In genomic region chr4:155972098-155972497, GRCh38 we compare ENCODE assay signal across 8 cellular contexts. TPM values are rescaled to one million over a fixed set of nuclear protein-coding genes. Genes with fewer than 3 reads are reported as not detected.
DNase-seq lines count a peak whose midpoint lies in the region; ATAC-seq, FAIRE-seq and TF ChIP-seq lines count a peak whose summit lies in the region.

No MANE protein-coding gene starts in this region.

- in situ Hi-C loops in GM12878 (cut with MboI), result no loop called here

- no peak for TF ChIP-seq EP300 in GM12878 (IDR thresholded peaks at IDR 0.05; ENCODE audit: borderline replicate concordance in 1 of 2, control insufficient read depth in 1 of 2, low read depth in 2 of 2, low read length in 2 of 2)

- CTCF ChIA-PET in GM12878 (lab: Yijun Ruan, JAX), result interaction anchor here (0.6 to 3.5 kb wide), 8 partner anchors 11 to 594 kb away, joined by 3 to 15 read pairs (median 3); partner anchors contain the start of gene CTSO

- no peak overlapping the region for H3K4me3 ChIP-seq in heart right ventricle
- H3K4me3 ChIP-seq in GM12878, result no peak overlapping the region
- no peak overlapping the region for H3K4me3 ChIP-seq in psoas muscle

- RAD21 ChIA-PET in GM12878 (lab: Charles Lee; ENCODE audit: unreplicated experiment), result interaction anchor here (0.9 to 4.4 kb wide), 3 partner anchors 9 to 344 kb away, joined by 3 to 15 read pairs (median 7); partner anchors contain the start of gene CTSO

- H3K27ac ChIP-seq in heart right ventricle, result no peak overlapping the region
- H3K27ac ChIP-seq in GM12878 (ENCODE audit: control insufficient read depth, insufficient read depth), result no peak overlapping the region
- H3K27ac ChIP-seq in psoas muscle, result no peak overlapping the region

- no peaks in the 10 kb centered on the region for H3K4me1 Mint-ChIP-seq in effector memory CD8-positive, alpha-beta T cell (ENCODE audit: low read depth in 2 of 2)

- TF ChIP-seq CTCF in heart right ventricle (IDR thresholded peaks at IDR 0.05) (peak in 6 of 9 donors; percentile 12 to 46 (median 31)), GM12878 (IDR thresholded peaks at IDR 0.05 in 2 of 3, conservative IDR thresholded peaks at IDR 0.05 in 1 of 3; ENCODE audit: control insufficient read depth in 2 of 3, extremely low read depth in 1 of 3, insufficient read depth in 1 of 3, low read depth in 3 of 3, low read length in 3 of 3) (peak; percentile 41 to 49 (median 44); a peak in 5 of 6 replicates), psoas muscle (IDR thresholded peaks at IDR 0.05) (peak; percentile 27)

- WGBS in heart right ventricle, 2 donors, result 30 to 39% methylated on average over 4 of the region's 4 CpGs
- 37% methylated on average over 4 of the region's 4 CpGs for WGBS in GM12878 (ENCODE audit: insufficient coverage, insufficient replicate concordance, low lambda C conversion rate, missing lambda C conversion rate)
- WGBS in psoas muscle, 3 donors, result 38 to 52% (median 44%) methylated on average over 4 of the region's 4 CpGs

- H3K4me1 ChIP-seq in heart right ventricle (no peaks in the 10 kb centered on the region), GM12878 (ENCODE audit: control insufficient read depth, insufficient read depth, low read length) (peaks cover 11% of the 10 kb centered on the region), psoas muscle (no peaks in the 10 kb centered on the region)

- H3K79me2 ChIP-seq in GM12878 (ENCODE audit: control insufficient read depth, insufficient read depth, low read length), result no peaks in the 10 kb centered on the region

- peaks cover 0 to 17% (median 0%) of the 10 kb centered on the region in 7 donors for H3K27me3 ChIP-seq in heart right ventricle
- no peaks in the 10 kb centered on the region for H3K27me3 ChIP-seq in GM12878 (replicated peaks in 1 of 2; ENCODE audit: control insufficient read depth in 2 of 2, insufficient read depth in 2 of 2, low read length in 1 of 2)
- H3K27me3 ChIP-seq in psoas muscle (ENCODE audit: insufficient read depth in 3 of 3, low read length in 2 of 3), result peaks cover 0 to 3% (median 0%) of the 10 kb centered on the region in 3 donors

- TF ChIP-seq RAD21 in GM12878 (IDR thresholded peaks at IDR 0.05; ENCODE audit: insufficient read depth, low read depth, low read length), result peak; percentile 68

- no peak overlapping the region for H3K27ac Mint-ChIP-seq in effector memory CD8-positive, alpha-beta T cell

- no peak for DNase-seq in heart right ventricle
- no peak for DNase-seq in Right ventricle myocardium superior
- peak; percentile 8 for DNase-seq in GM12878 (ENCODE audit: low read depth, low spot score)
- no peak for DNase-seq in psoas muscle
- DNase-seq in effector memory CD8-positive, alpha-beta T cell, result no peak
- no peak for DNase-seq in NCI-H1092 (lab: John Stamatoyannopoulos, UW)

- H3K36me3 ChIP-seq in heart right ventricle, result no peaks in the 10 kb centered on the region
- no peaks in the 10 kb centered on the region for H3K36me3 ChIP-seq in GM12878 (ENCODE audit: control insufficient read depth in 2 of 2, insufficient read depth in 2 of 2, low read length in 1 of 2)
- no peaks in the 10 kb centered on the region for H3K36me3 ChIP-seq in psoas muscle (ENCODE audit: insufficient read depth in 1 of 2, low read depth in 1 of 2)

- no peak overlapping the region for H3K4me2 ChIP-seq in GM12878 (ENCODE audit: control insufficient read depth, insufficient read depth)

- no peaks in the 10 kb centered on the region for H4K20me1 ChIP-seq in GM12878 (ENCODE audit: control insufficient read depth, insufficient read depth)

- no peak overlapping the region for H2AFZ ChIP-seq in GM12878 (ENCODE audit: control insufficient read depth, low read depth, low read length)

- no peak overlapping the region for H3K4me3 Mint-ChIP-seq in effector memory CD8-positive, alpha-beta T cell

- POLR2A ChIA-PET in GM12878 (lab: Charles Lee), result no interaction called here

- no peaks in the 10 kb centered on the region for H3K36me3 Mint-ChIP-seq in effector memory CD8-positive, alpha-beta T cell (ENCODE audit: insufficient read depth)

- no peak for FAIRE-seq in GM12878 (lab: Jason Lieb, UNC)

- no peak for TF ChIP-seq POLR2A in GM12878 (IDR thresholded peaks at IDR 0.05; ENCODE audit: low read depth, low read length)

- intact Hi-C loops in heart right ventricle (cut with DNase I), result no loop called here
- intact Hi-C loops in Right ventricle myocardium superior (cut with DNase I), result no loop called here
- intact Hi-C loops in GM12878 (cut with micrococcal nuclease; ENCODE audit: unreplicated experiment), result loop anchor here (5.0 kb wide), 2 partner anchors 195 to 230 kb away; no protein-coding TSS in a partner anchor
- intact Hi-C loops in psoas muscle (cut with DNase I), result no loop called here

- peaks cover 0 to 2% of the 10 kb centered on the region in 2 donors for H3K9me3 Mint-ChIP-seq in effector memory CD8-positive, alpha-beta T cell

- BruUV-seq in GM12878 (replicated peaks; lab: Mats Ljungman, UMichigan), result no TSS peak

- SMC1A ChIA-PET in GM12878 (lab: Charles Lee; ENCODE audit: uncharacterized antibody, unreplicated experiment), result interaction anchor here (0.7 to 1.6 kb wide), 5 partner anchors 9 to 28 kb away, joined by 3 to 9 read pairs (median 5); partner anchors contain the start of gene CTSO

- peak in 1 of 8 donors; percentile 56 for ATAC-seq in heart right ventricle
- no peak for ATAC-seq in Right ventricle myocardium superior (ENCODE audit: poor library complexity)
- peak; percentile 41 for ATAC-seq in HG03378 (IDR thresholded peaks at IDR 0.05; ENCODE audit: unreplicated experiment)
- ATAC-seq in GM12878, result peak; percentile 76
- peak in 1 of 4 donors; percentile 48 for ATAC-seq in psoas muscle
- ATAC-seq in effector memory CD8-positive, alpha-beta T cell (replicated peaks), result no peak
- no peak for ATAC-seq in HG03196 (IDR thresholded peaks at IDR 0.05; ENCODE audit: unreplicated experiment)

- peaks cover 24 to 29% of the 10 kb centered on the region in 2 donors for H3K27me3 Mint-ChIP-seq in effector memory CD8-positive, alpha-beta T cell

- no peak overlapping the region for H3K9ac ChIP-seq in GM12878 (ENCODE audit: control insufficient read depth, insufficient read depth, low read length)

- no peaks in the 10 kb centered on the region for H3K9me3 ChIP-seq in heart right ventricle
- no peaks in the 10 kb centered on the region for H3K9me3 ChIP-seq in GM12878 (replicated peaks; ENCODE audit: control insufficient read depth, insufficient read depth, low read length)
- H3K9me3 ChIP-seq in psoas muscle, result no peaks in the 10 kb centered on the region

TF ChIP-seq in GM12878, 131 proteins besides CTCF, POLR2A, EP300 and RAD21 (continues in another document):
- TF ChIP-seq SMC3 (IDR thresholded peaks at IDR 0.05; ENCODE audit: borderline replicate concordance, low read length) (peak; percentile 43; the same call in 1 of the 2 replicates), ZNF687 (IDR thresholded peaks at IDR 0.05) (no peak), RFX5 (IDR thresholded peaks at IDR 0.05; ENCODE audit: low read depth, low read length) (no peak)

RNA-seq across cellular contexts. Expression of gene CTSO, which starts 18.4 kb away (rescaled TPM):
- total RNA-seq in heart right ventricle (10 to 100 TPM in 2 of 10 donors, 1 to 10 TPM in 8; 6.1 to 21.4 (median 9.0) TPM), Right ventricle myocardium superior (6.2 TPM), GM12878 (2014; rRNA removed) (6.3 and 10.5 TPM in 2 replicates), GM12878 (2014; rRNA removed; fragmentation: Illumina TruSeq; extraction: Trizol) (6.8 and 7.4 TPM in 2 replicates), GM12878 (2021) (6.5 and 6.7 TPM in 2 replicates), psoas muscle (1 to 10 TPM; 2.9 to 4.2 (median 3.5) TPM)
- polyA plus RNA-seq in heart right ventricle (1 to 10 TPM; 2.6 to 4.1 TPM), GM12878 (2011; rRNA removed) (9.7 and 12.5 TPM in 2 replicates), GM12878 (2014; fragmentation: Illumina TruSeq; extraction: Trizol) (9.2 and 13.6 TPM in 2 replicates), GM12878 (2014; fragmentation: Nextera tagmentation; extraction: Ambion mirVana) (1 to 10 TPM; 3.9 to 4.6 TPM), GM12878 (2014; rRNA removed) (6.6 and 7.1 TPM in 2 replicates), GM12878 (2016; fragmentation: Nextera tagmentation; extraction: Ambion mirVana) (1 to 10 TPM; 7.4 to 7.6 TPM), psoas muscle (1 to 10 TPM; 2.0 to 3.3 (median 2.5) TPM)
- total RNA-seq in GM12878 (2013; cell fraction: nucleolus; rRNA removed), result 4.8 and 5.2 TPM in 2 replicates
- 4.6 TPM for polyA plus RNA-seq in GM12878 (2011; ENCODE audit: low read depth)
- 3.4 and 3.8 TPM in 2 replicates for polyA plus RNA-seq in GM12878 (2011; cell fraction: cytosol; rRNA removed)
- polyA plus RNA-seq in GM12878 (2011; cell fraction: nucleus; rRNA removed), result 3.3 and 3.9 TPM in 2 replicates
- 6.0 and 7.2 TPM in 2 replicates for polyA plus RNA-seq in GM12878 (2012)
- 2.1 and 3.6 TPM in 2 replicates for polyA minus RNA-seq in GM12878 (2011; rRNA and poly(A)+ RNA removed)
- 0.83 and 0.94 TPM in 2 replicates for polyA minus RNA-seq in GM12878 (2011; cell fraction: cytosol; rRNA and poly(A)+ RNA removed)
- 0.85 and 0.96 TPM in 2 replicates for polyA minus RNA-seq in GM12878 (2011; cell fraction: nucleus; rRNA and poly(A)+ RNA removed)

Comparison
In these comparisons a context has a peak if more than half of its experiments do, and no peak if none do; other contexts are left out.
1. ATAC-seq: peak in HG03378 (single experiment) and GM12878 (single experiment); none in Right ventricle myocardium superior (single experiment), effector memory CD8-positive, alpha-beta T cell (single experiment) and HG03196 (single experiment).
2. Peak in every context shown above with its lines, with median percentiles within 50 percentile points of each other: CTCF ChIP-seq.